ENCODE assay signal across 12 cellular contexts in the genomic region with DNA sequence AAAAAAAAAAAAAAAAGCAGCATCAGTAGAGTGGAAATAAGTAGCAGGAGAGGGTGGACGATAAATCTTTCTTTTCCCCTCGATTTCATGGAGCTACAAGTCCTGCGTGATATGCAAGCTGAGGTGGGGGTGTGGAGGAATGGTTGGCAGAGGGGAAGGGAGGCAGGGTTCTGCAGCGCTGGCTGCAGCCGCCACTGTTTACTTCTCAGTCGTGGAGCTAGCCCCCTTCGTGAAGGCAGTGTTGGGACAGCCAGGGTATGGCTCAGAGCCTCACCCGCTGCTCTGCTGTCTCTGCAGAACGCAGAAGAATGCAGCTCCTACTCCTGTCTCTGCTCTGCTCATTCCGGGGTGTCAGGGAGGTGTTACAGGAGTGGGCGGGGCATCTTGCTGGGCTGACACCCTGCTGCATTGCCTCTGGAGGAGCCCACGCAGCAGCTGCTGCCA.
A peak's percentile ranks its signal among the peaks of the same experiment; 100 is the strongest.
DNase-seq lines count a peak whose midpoint lies in the region; ATAC-seq and TF ChIP-seq lines count a peak whose summit lies in the region.
"Had no signal": no experiment of that assay in that cellular context is flagged by ENCODE, and none has a peak within 500 bp of the region (broad histone marks: within the 10 kb centered on the region; RNA-seq: fewer than 3 reads in every experiment).

No MANE protein-coding gene starts in this region.

- WGBS in mesendoderm (ENCODE audit: extremely low coverage, insufficient coverage, low lambda C conversion rate): no CpG with 5 or more reads among the region's 12 CpGs

- no peak overlapping the region for H2AK5ac ChIP-seq in mesendoderm (ENCODE audit: low read length)

- H3K4me1 ChIP-seq in mesendoderm (ENCODE audit: control insufficient read depth, low read depth, low read length): no peaks in the 10 kb centered on the region
- H3K4me1 ChIP-seq: transverse colon had no signal

- peak overlapping the region; percentile 31 for H3K9ac ChIP-seq in mesendoderm (ENCODE audit: low read length)

- in situ Hi-C loops in brain microvascular endothelial cell (cut with HindIII; ENCODE audit: low pct_ligation_motif_present, low sequenced_read_pairs): no loop called here

- peak; percentile 51 for ATAC-seq in HG03378 (IDR thresholded peaks at IDR 0.05; ENCODE audit: unreplicated experiment)

- H4K5ac ChIP-seq in mesendoderm (ENCODE audit: low read length): no peak overlapping the region

- no peaks in the 10 kb centered on the region for H3K9me3 Mint-ChIP-seq in activated T-cell treated with anti-CD3 and anti-CD28 coated beads, Interleukin-2, amount 50 U/mL, for 24 hours

- H3K27me3 ChIP-seq in brain microvascular endothelial cell (replicated peaks) (no peaks in the 10 kb centered on the region), mesendoderm (ENCODE audit: insufficient read depth, low read length, poor library complexity) (no peaks in the 10 kb centered on the region)
- H3K27me3 ChIP-seq: transverse colon had no signal

- H2BK120ac ChIP-seq in mesendoderm (ENCODE audit: low read depth, low read length): no peak overlapping the region

- no peak overlapping the region for H4K8ac ChIP-seq in mesendoderm (ENCODE audit: low read depth, low read length)

- no peaks in the 10 kb centered on the region for H3K79me1 ChIP-seq in mesendoderm (ENCODE audit: low read length)

- H3K27ac Mint-ChIP-seq in activated T-cell treated with anti-CD3 and anti-CD28 coated beads, Interleukin-2, amount 50 U/mL, for 24 hours: no peak overlapping the region
- H3K27ac Mint-ChIP-seq: activated naive CD8-positive, alpha-beta T cell had no signal

- DNase-seq in A172 (ENCODE audit: low spot score): peak; percentile 18
- no peak for DNase-seq in brain microvascular endothelial cell
- DNase-seq in mesendoderm: peak; percentile 68
- DNase-seq in foreskin melanocyte: no peak
- no peak for DNase-seq in Kasumi-1 (lab: John Stamatoyannopoulos, UW)
- no peak for DNase-seq in activated T-cell treated with anti-CD3 and anti-CD28 coated beads, Interleukin-2, amount 50 U/mL, for 24 hours
- DNase-seq in activated gamma-delta T cell treated with Interleukin-2 at 50 U/mL for 16 hours: no peak
- DNase-seq: NCI-H2029 treated with DMSO at 0.1 percent for 48 hours, T1000, transverse colon had no signal

- no peaks in the 10 kb centered on the region for H3K79me2 ChIP-seq in mesendoderm (ENCODE audit: control insufficient read depth, insufficient read depth, low read length)

- no peak for TF ChIP-seq CTCF in brain microvascular endothelial cell (IDR thresholded peaks at IDR 0.05; ENCODE audit: low read depth, low read length, missing control alignments)

- H3K27ac ChIP-seq in brain microvascular endothelial cell (no peak overlapping the region), mesendoderm (ENCODE audit: low read depth, low read length) (no peak overlapping the region)
- H3K27ac ChIP-seq: transverse colon had no signal

- no peak overlapping the region for H3K23ac ChIP-seq in mesendoderm (ENCODE audit: low read length)

- peaks cover 2% of the 10 kb centered on the region for H3K4me1 Mint-ChIP-seq in activated T-cell treated with anti-CD3 and anti-CD28 coated beads, Interleukin-2, amount 50 U/mL, for 24 hours (ENCODE audit: low read depth)

- no peaks in the 10 kb centered on the region for H3K27me3 Mint-ChIP-seq in activated T-cell treated with anti-CD3 and anti-CD28 coated beads, Interleukin-2, amount 50 U/mL, for 24 hours
- H3K27me3 Mint-ChIP-seq: activated naive CD8-positive, alpha-beta T cell had no signal

- H3K56ac ChIP-seq in mesendoderm (ENCODE audit: low read length): peak overlapping the region; percentile 45

- no peaks in the 10 kb centered on the region for H3K36me3 Mint-ChIP-seq in activated T-cell treated with anti-CD3 and anti-CD28 coated beads, Interleukin-2, amount 50 U/mL, for 24 hours (ENCODE audit: low read depth)
- H3K36me3 Mint-ChIP-seq: activated naive CD8-positive, alpha-beta T cell had no signal

- no peak overlapping the region for H2BK15ac ChIP-seq in mesendoderm (replicated peaks; ENCODE audit: low read depth)

- H3K18ac ChIP-seq in mesendoderm (ENCODE audit: low read length): no peak overlapping the region

- no peak overlapping the region for H3K4me3 Mint-ChIP-seq in activated T-cell treated with anti-CD3 and anti-CD28 coated beads, Interleukin-2, amount 50 U/mL, for 24 hours
- H3K4me3 Mint-ChIP-seq: activated naive CD8-positive, alpha-beta T cell had no signal

- H2BK5ac ChIP-seq in mesendoderm (ENCODE audit: low read length): no peak overlapping the region

- peak overlapping the region; percentile 46 for H3K4me3 ChIP-seq in brain microvascular endothelial cell (ENCODE audit: low read depth, low read length)
- H3K4me3 ChIP-seq in mesendoderm (ENCODE audit: low read length): no peak overlapping the region
- H3K4me3 ChIP-seq: transverse colon had no signal

- H3K4ac ChIP-seq in mesendoderm (ENCODE audit: low read depth, low read length): no peak overlapping the region

- H3K36me3 ChIP-seq in brain microvascular endothelial cell (replicated peaks) (no peaks in the 10 kb centered on the region), mesendoderm (ENCODE audit: control insufficient read depth, insufficient read depth, low read length) (no peaks in the 10 kb centered on the region)
- H3K36me3 ChIP-seq: transverse colon had no signal

- peak overlapping the region; percentile 43 for H3K4me2 ChIP-seq in mesendoderm (ENCODE audit: low read length)

Comparison
In these comparisons a context has a peak if more than half of its experiments do, and no peak if none do; other contexts are left out.
1. DNase-seq: peak in A172 (single experiment) and mesendoderm (single experiment); none in brain microvascular endothelial cell (single experiment), foreskin melanocyte (single experiment), Kasumi-1 (0 of 2), activated T-cell treated with anti-CD3 and anti-CD28 coated beads, Interleukin-2, amount 50 U/mL, for 24 hours (single experiment) and activated gamma-delta T cell treated with Interleukin-2 at 50 U/mL for 16 hours (single experiment).